17 cellular contexts compared by ENCODE assay signal in genomic region chr13:27338207-27338606, GRCh38.
"Had no signal": no experiment of that assay in that cellular context is flagged by ENCODE, and none has a peak within 500 bp of the region (broad histone marks: within the 10 kb centered on the region; RNA-seq: fewer than 3 reads in every experiment).

No MANE protein-coding gene starts in this region.

- H3K4me1 Mint-ChIP-seq: immature natural killer cell had no signal

- H3K27ac Mint-ChIP-seq: immature natural killer cell, type B pancreatic cell had no signal

- H3K9me3 Mint-ChIP-seq: immature natural killer cell; naive thymus-derived CD4-positive, alpha-beta T cell; type B pancreatic cell had no signal

- H3K27ac ChIP-seq: colonic mucosa, esophagus squamous epithelium, gastroesophageal sphincter, left ventricle myocardium inferior, lower lobe of right lung, right atrium auricular region, uterus had no signal

- H3K4me3 ChIP-seq: colonic mucosa, esophagus squamous epithelium, gastroesophageal sphincter, left ventricle myocardium inferior, lower lobe of right lung, right atrium auricular region, uterus had no signal

- H3K4me1 ChIP-seq: colonic mucosa, esophagus squamous epithelium, gastroesophageal sphincter, left ventricle myocardium inferior, lower lobe of right lung, right atrium auricular region, uterus had no signal

- H3K4me3 Mint-ChIP-seq: immature natural killer cell; naive thymus-derived CD4-positive, alpha-beta T cell; type B pancreatic cell had no signal

- H3K27me3 ChIP-seq: colonic mucosa, right atrium auricular region, uterus had no signal

- H3K36me3 Mint-ChIP-seq: immature natural killer cell; naive thymus-derived CD4-positive, alpha-beta T cell had no signal

- H3K9me3 ChIP-seq: colonic mucosa, esophagus squamous epithelium, gastroesophageal sphincter, left ventricle myocardium inferior, lower lobe of right lung, right atrium auricular region, uterus had no signal

- ATAC-seq: gastroesophageal sphincter; left cardiac atrium; lower lobe of right lung; naive thymus-derived CD4-positive, alpha-beta T cell had no signal

- H3K36me3 ChIP-seq: colonic mucosa, esophagus squamous epithelium, gastroesophageal sphincter, left ventricle myocardium inferior, lower lobe of right lung, right atrium auricular region, uterus had no signal

- DNase-seq: colonic mucosa; dermis blood vessel endothelial cell; esophagus squamous epithelium; foreskin fibroblast; immature natural killer cell; left cardiac atrium; left ventricle myocardium inferior; lower lobe of right lung; small intestine; stimulated activated CD4-positive, alpha-beta T cell treated with anti-CD3 and anti-CD28 coated beads, Interleukin-12 subunit alpha, Interleukin-12 subunit beta, amount 100 ng/mL, for 4 hours; stimulated activated naive CD4-positive, alpha-beta T cell treated with Interleukin-2 at 50 U/mL for 16 hours; uterus had no signal

- FAIRE-seq: keratinocyte, small intestine had no signal
